Comparison of ENCODE assay signal across 15 cellular contexts in the genomic region with DNA sequence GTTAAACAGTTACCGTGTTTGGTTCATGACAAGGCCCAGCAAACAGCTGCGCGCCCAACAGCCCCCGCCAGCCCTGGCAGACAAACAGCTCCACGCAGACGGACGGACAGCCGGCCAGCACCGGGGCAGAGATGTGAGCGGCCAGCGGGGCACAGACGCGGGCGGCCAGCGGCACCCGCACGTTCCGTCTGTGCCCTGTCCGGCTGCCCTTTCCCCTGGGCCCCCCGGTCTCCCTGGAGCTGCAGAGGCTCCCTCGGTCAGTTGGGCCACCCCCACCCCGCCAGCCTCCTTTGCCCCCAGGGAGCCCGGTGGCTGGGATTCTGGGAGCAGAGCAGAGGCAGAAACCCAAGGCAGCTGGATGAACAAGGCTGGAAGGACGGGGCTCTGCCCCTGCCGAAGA.
A peak's percentile ranks its signal among the peaks of the same experiment; 100 is the strongest.
DNase-seq lines count a peak whose midpoint lies in the region; ATAC-seq and TF ChIP-seq lines count a peak whose summit lies in the region.
"Had no signal": no experiment of that assay in that cellular context is flagged by ENCODE, and none has a peak within 500 bp of the region (broad histone marks: within the 10 kb centered on the region; RNA-seq: fewer than 3 reads in every experiment).

No MANE protein-coding gene starts in this region.

- no peaks in the 10 kb centered on the region for H3K36me3 Mint-ChIP-seq in type B pancreatic cell
- H3K36me3 Mint-ChIP-seq in activated CD8-positive, alpha-beta T cell treated with anti-CD3 and anti-CD28 coated beads for 36 hours (ENCODE audit: low read depth): no peaks in the 10 kb centered on the region
- H3K36me3 Mint-ChIP-seq: CD4-positive, CD25-positive, alpha-beta regulatory T cell had no signal

- intact Hi-C loops in psoas muscle (cut with DNase I): no loop called here
- intact Hi-C loops in activated CD8-positive, alpha-beta T cell treated with anti-CD3 and anti-CD28 coated beads for 36 hours (cut with micrococcal nuclease): no loop called here

- DNase-seq in DMS 273 (lab: John Stamatoyannopoulos, UW; ENCODE audit: unreplicated experiment) (peak; percentile 57), DMS 273 treated with DMSO at 0.1 percent for 48 hours (lab: John Stamatoyannopoulos, UW) (no peak), left kidney (ENCODE audit: low read depth, low spot score) (peak; percentile 48), psoas muscle (peak; percentile 4 to 44), type B pancreatic cell (ENCODE audit: extremely low spot score, unreplicated experiment) (peak; percentile 65), NCI-H446 treated with DMSO at 0.1 percent for 48 hours (lab: John Stamatoyannopoulos, UW) (no peak), SIG-M5 treated with dmso at 0.1 percent for 504 hours (lab: John Stamatoyannopoulos, UW; ENCODE audit: unreplicated experiment) (no peak)
- DNase-seq in activated CD8-positive, alpha-beta T cell treated with anti-CD3 and anti-CD28 coated beads for 36 hours: no peak
- DNase-seq: CD4-positive, CD25-positive, alpha-beta regulatory T cell; DMS79; GM23248 had no signal

- POLR2A ChIA-PET in activated CD8-positive, alpha-beta T cell treated with anti-CD3 and anti-CD28 coated beads for 36 hours (lab: Charles Lee): no interaction called here

- H3K27ac ChIP-seq in psoas muscle: no peak overlapping the region
- H3K27ac ChIP-seq: 22Rv1, GM23248, HL-60 had no signal

- CTCF ChIA-PET in activated CD8-positive, alpha-beta T cell treated with anti-CD3 and anti-CD28 coated beads for 36 hours (lab: Charles Lee): no interaction called here

- H3K4me3 Mint-ChIP-seq in type B pancreatic cell: no peak overlapping the region
- H3K4me3 Mint-ChIP-seq in activated CD8-positive, alpha-beta T cell treated with anti-CD3 and anti-CD28 coated beads for 36 hours: no peak overlapping the region
- H3K4me3 Mint-ChIP-seq: CD4-positive, CD25-positive, alpha-beta regulatory T cell had no signal

- no peak overlapping the region for H3K27ac Mint-ChIP-seq in type B pancreatic cell
- H3K27ac Mint-ChIP-seq in activated CD8-positive, alpha-beta T cell treated with anti-CD3 and anti-CD28 coated beads for 36 hours: no peak overlapping the region
- H3K27ac Mint-ChIP-seq: CD4-positive, CD25-positive, alpha-beta regulatory T cell had no signal

- WGBS in psoas muscle, 3 donors: 33 to 44% (median 39%) methylated on average over 23 to 25 of the region's 25 CpGs

- ATAC-seq in psoas muscle: no peak
- ATAC-seq in activated CD8-positive, alpha-beta T cell treated with anti-CD3 and anti-CD28 coated beads for 36 hours: no peak
- ATAC-seq: GM12878, HCT116 had no signal

- H3K4me1 Mint-ChIP-seq in type B pancreatic cell (ENCODE audit: unreplicated experiment): peaks cover 3% of the 10 kb centered on the region
- no peaks in the 10 kb centered on the region for H3K4me1 Mint-ChIP-seq in activated CD8-positive, alpha-beta T cell treated with anti-CD3 and anti-CD28 coated beads for 36 hours (ENCODE audit: low read depth)
- H3K4me1 Mint-ChIP-seq: CD4-positive, CD25-positive, alpha-beta regulatory T cell had no signal

- H3K27me3 ChIP-seq in psoas muscle (ENCODE audit: insufficient read depth in 3 of 3, low read length in 2 of 3): peaks cover 0 to 65% (median 13%) of the 10 kb centered on the region in 3 donors

- no peak overlapping the region for H3K4me3 ChIP-seq in psoas muscle
- H3K4me3 ChIP-seq: GM12878, GM23248 had no signal

- H3K4me1 ChIP-seq in psoas muscle: no peaks in the 10 kb centered on the region

- H3K36me3 ChIP-seq in psoas muscle (ENCODE audit: insufficient read depth in 1 of 2, low read depth in 1 of 2): no peaks in the 10 kb centered on the region

- peaks cover 14% of the 10 kb centered on the region for H3K27me3 Mint-ChIP-seq in type B pancreatic cell
- H3K27me3 Mint-ChIP-seq in activated CD8-positive, alpha-beta T cell treated with anti-CD3 and anti-CD28 coated beads for 36 hours: peaks cover 13% of the 10 kb centered on the region

- H3K9me3 ChIP-seq in psoas muscle: peaks cover 1% of the 10 kb centered on the region

- no peak for TF ChIP-seq CTCF in psoas muscle (IDR thresholded peaks at IDR 0.05)
- TF ChIP-seq CTCF in type B pancreatic cell (conservative IDR thresholded peaks at IDR 0.05): no peak
- TF ChIP-seq CTCF in activated CD8-positive, alpha-beta T cell treated with anti-CD3 and anti-CD28 coated beads for 36 hours (IDR thresholded peaks at IDR 0.05): no peak

- no peaks in the 10 kb centered on the region for H3K9me3 Mint-ChIP-seq in type B pancreatic cell
- no peaks in the 10 kb centered on the region for H3K9me3 Mint-ChIP-seq in activated CD8-positive, alpha-beta T cell treated with anti-CD3 and anti-CD28 coated beads for 36 hours

Comparison
In these comparisons a context has a peak if more than half of its experiments do, and no peak if none do; other contexts are left out.
1. DNase-seq: peak in DMS 273 (single experiment), left kidney (single experiment), psoas muscle (2 of 2) and type B pancreatic cell (single experiment); none in DMS 273 treated with DMSO at 0.1 percent for 48 hours (single experiment), NCI-H446 treated with DMSO at 0.1 percent for 48 hours (single experiment), activated CD8-positive, alpha-beta T cell treated with anti-CD3 and anti-CD28 coated beads for 36 hours (single experiment) and SIG-M5 treated with dmso at 0.1 percent for 504 hours (single experiment).